In genomic region chr11:38460429-38460828, GRCh38 we compare ENCODE assay signal across 27 cellular contexts.
DNase-seq lines count a peak whose midpoint lies in the region; TF ChIP-seq lines count a peak whose summit lies in the region.
"Had no signal": no experiment of that assay in that cellular context is flagged by ENCODE, and none has a peak within 500 bp of the region (broad histone marks: within the 10 kb centered on the region; RNA-seq: fewer than 3 reads in every experiment).

No MANE protein-coding gene starts in this region.

- no peaks in the 10 kb centered on the region for H3K79me2 ChIP-seq in osteoblast (ENCODE audit: insufficient read depth, low read length)

- TF ChIP-seq CTCF in epithelial cell of esophagus (IDR thresholded peaks at IDR 0.05; ENCODE audit: insufficient read depth, low read depth, low read length, missing control alignments) (no peak), osteoblast (IDR thresholded peaks at IDR 0.05; ENCODE audit: extremely low read depth, low read depth, low read length) (no peak), progenitor cell of endocrine pancreas (IDR thresholded peaks at IDR 0.05; ENCODE audit: unreplicated experiment) (no peak)

- H3K27me3 ChIP-seq in SJSA1 (replicated peaks) (no peaks in the 10 kb centered on the region), osteoblast (ENCODE audit: insufficient read depth, low read length) (no peaks in the 10 kb centered on the region)
- H3K27me3 ChIP-seq: ascending aorta, tibial nerve had no signal

- no peaks in the 10 kb centered on the region for H3K27me3 Mint-ChIP-seq in progenitor cell of endocrine pancreas
- H3K27me3 Mint-ChIP-seq: activated CD4-positive, alpha-beta memory T cell treated with anti-CD3 and anti-CD28 coated beads, Interleukin-2, amount 10 ng/mL, durations not matched to agents 7 days and 5 days; activated naive CD4-positive, alpha-beta T cell treated with anti-CD3 and anti-CD28 coated beads, Interleukin-2, amount 10 ng/mL, durations not matched to agents 7 days and 5 days; B cell; dendritic cell treated with granulocyte-macrophage colony-stimulating factor and Interleukin-4, amounts not matched to agents 40 ng/mL and 50 ng/mL, for 4 days; T-helper 17 cell had no signal

- no peaks in the 10 kb centered on the region for H3K36me3 Mint-ChIP-seq in progenitor cell of endocrine pancreas (ENCODE audit: insufficient read depth)
- H3K36me3 Mint-ChIP-seq: activated naive CD4-positive, alpha-beta T cell treated with anti-CD3 and anti-CD28 coated beads, Interleukin-2, amount 10 ng/mL, durations not matched to agents 7 days and 5 days; immature natural killer cell had no signal

- H3K9me3 ChIP-seq in SJSA1 (replicated peaks) (no peaks in the 10 kb centered on the region), osteoblast (ENCODE audit: low read depth, low read length) (no peaks in the 10 kb centered on the region)
- H3K9me3 ChIP-seq: ascending aorta, Caco-2, tibial nerve had no signal

- peak overlapping the region; percentile 23 for H3K4me2 ChIP-seq in osteoblast (ENCODE audit: insufficient read depth, low read length)

- no peak overlapping the region for H3K4me3 Mint-ChIP-seq in progenitor cell of endocrine pancreas (ENCODE audit: low read depth)
- H3K4me3 Mint-ChIP-seq: activated CD4-positive, alpha-beta memory T cell treated with anti-CD3 and anti-CD28 coated beads, Interleukin-2, amount 10 ng/mL, durations not matched to agents 7 days and 5 days; activated naive CD4-positive, alpha-beta T cell treated with anti-CD3 and anti-CD28 coated beads, Interleukin-2, amount 10 ng/mL, durations not matched to agents 7 days and 5 days; B cell; dendritic cell treated with granulocyte-macrophage colony-stimulating factor and Interleukin-4, amounts not matched to agents 40 ng/mL and 50 ng/mL, for 4 days; HFFc6; immature natural killer cell; T-helper 17 cell had no signal

- no peak overlapping the region for H3K27ac Mint-ChIP-seq in progenitor cell of endocrine pancreas
- H3K27ac Mint-ChIP-seq: activated CD4-positive, alpha-beta memory T cell treated with anti-CD3 and anti-CD28 coated beads, Interleukin-2, amount 10 ng/mL, durations not matched to agents 7 days and 5 days; activated naive CD4-positive, alpha-beta T cell treated with anti-CD3 and anti-CD28 coated beads, Interleukin-2, amount 10 ng/mL, durations not matched to agents 7 days and 5 days; B cell; dendritic cell treated with granulocyte-macrophage colony-stimulating factor and Interleukin-4, amounts not matched to agents 40 ng/mL and 50 ng/mL, for 4 days; HFFc6; immature natural killer cell; T-helper 17 cell had no signal

- H3K4me3 ChIP-seq in SJSA1 (no peak overlapping the region), epithelial cell of esophagus (ENCODE audit: low read length) (no peak overlapping the region), osteoblast (ENCODE audit: insufficient read depth, low read length) (no peak overlapping the region)
- H3K4me3 ChIP-seq: ascending aorta, tibial nerve had no signal

- H3K4me1 Mint-ChIP-seq in progenitor cell of endocrine pancreas (ENCODE audit: low read depth), result no peaks in the 10 kb centered on the region
- H3K4me1 Mint-ChIP-seq: activated CD4-positive, alpha-beta memory T cell treated with anti-CD3 and anti-CD28 coated beads, Interleukin-2, amount 10 ng/mL, durations not matched to agents 7 days and 5 days; activated naive CD4-positive, alpha-beta T cell treated with anti-CD3 and anti-CD28 coated beads, Interleukin-2, amount 10 ng/mL, durations not matched to agents 7 days and 5 days; B cell; immature natural killer cell; T-helper 17 cell had no signal

- peak overlapping the region; percentile 71 for H3K27ac ChIP-seq in SJSA1
- peak overlapping the region; percentile 68 for H3K27ac ChIP-seq in osteoblast (ENCODE audit: low read depth, low read length)
- H3K27ac ChIP-seq: ascending aorta had no signal

- H3K9me3 Mint-ChIP-seq in progenitor cell of endocrine pancreas (ENCODE audit: low read depth), result no peaks in the 10 kb centered on the region
- H3K9me3 Mint-ChIP-seq: activated CD4-positive, alpha-beta memory T cell treated with anti-CD3 and anti-CD28 coated beads, Interleukin-2, amount 10 ng/mL, durations not matched to agents 7 days and 5 days had no signal

- H2AFZ ChIP-seq in osteoblast (ENCODE audit: low read length), result no peak overlapping the region

- H3K36me3 ChIP-seq in SJSA1, result no peaks in the 10 kb centered on the region
- no peaks in the 10 kb centered on the region for H3K36me3 ChIP-seq in osteoblast (ENCODE audit: insufficient read depth, low read length)
- H3K36me3 ChIP-seq: ascending aorta, tibial nerve, WERI-Rb-1 had no signal

- H3K4me1 ChIP-seq in SJSA1 (replicated peaks) (peaks cover 13% of the 10 kb centered on the region), osteoblast (ENCODE audit: insufficient read depth, low read length) (no peaks in the 10 kb centered on the region)
- H3K4me1 ChIP-seq: Caco-2 had no signal

- no peaks in the 10 kb centered on the region for H4K20me1 ChIP-seq in osteoblast (ENCODE audit: insufficient read depth, low read length)

- DNase-seq in HS-27A (ENCODE audit: low read depth), result peak; percentile 79
- DNase-seq in SJSA1 (ENCODE audit: low read depth in 1 of 2, low spot score in 2 of 2), result peak in 1 of 2 experiments; percentile 4
- DNase-seq in epithelial cell of esophagus (ENCODE audit: low read depth), result peak; percentile 64
- DNase-seq in osteoblast (ENCODE audit: insufficient read length, low spot score, missing footprints), result no peak
- DNase-seq in iPS-NIHi11 (ENCODE audit: low spot score), result no peak
- DNase-seq in progenitor cell of endocrine pancreas (ENCODE audit: low spot score, unreplicated experiment), result no peak
- DNase-seq in activated gamma-delta T cell treated with Interleukin-2 at 50 U/mL for 16 hours, result no peak
- DNase-seq in NCI-H1436 (lab: John Stamatoyannopoulos, UW), result no peak
- DNase-seq: activated CD4-positive, alpha-beta memory T cell treated with anti-CD3 and anti-CD28 coated beads, Interleukin-2, amount 10 ng/mL, durations not matched to agents 7 days and 5 days; activated naive CD4-positive, alpha-beta T cell treated with anti-CD3 and anti-CD28 coated beads, Interleukin-2, amount 10 ng/mL, durations not matched to agents 7 days and 5 days; activated T-cell treated with anti-CD3 and anti-CD28 coated beads, Interleukin-2, amount 50 U/mL, for 1 hour; Caco-2; erythroblast; HFFc6; immature natural killer cell; KG1; NCI-H2081 treated with DMSO at 0.1 percent for 48 hours; NCI-H510A treated with DMSO at 0.1 percent for 48 hours; occipital lobe; stimulated activated CD4-positive, alpha-beta T cell treated with anti-CD3 and anti-CD28 coated beads, Interleukin-2, amount 100 ng/mL, for 24 hours; stimulated activated naive CD4-positive, alpha-beta T cell treated with Interleukin-2 at 50 U/mL for 16 hours; T-helper 17 cell had no signal

Comparison
In these comparisons a context has a peak if more than half of its experiments do, and no peak if none do; other contexts are left out.
1. DNase-seq: peak in HS-27A (single experiment) and epithelial cell of esophagus (single experiment); none in osteoblast (single experiment), iPS-NIHi11 (single experiment), progenitor cell of endocrine pancreas (single experiment), activated gamma-delta T cell treated with Interleukin-2 at 50 U/mL for 16 hours (single experiment) and NCI-H1436 (single experiment).